Comparison of ENCODE assay signal across 12 cellular contexts in genomic region chr13:48110930-48111721, GRCh38. TPM values are rescaled to one million over a fixed set of nuclear protein-coding genes. Genes with fewer than 3 reads are reported as not detected.
DNase-seq lines count a peak whose midpoint lies in the region; ATAC-seq and TF ChIP-seq lines count a peak whose summit lies in the region.
"Had no signal": no experiment of that assay in that cellular context is flagged by ENCODE, and none has a peak within 500 bp of the region (broad histone marks: within the 10 kb centered on the region; RNA-seq: fewer than 3 reads in every experiment).

No MANE protein-coding gene starts in this region.

- no peak for TF ChIP-seq CTCF in progenitor cell of endocrine pancreas (IDR thresholded peaks at IDR 0.05; ENCODE audit: unreplicated experiment)

- no peaks in the 10 kb centered on the region for H3K9me3 Mint-ChIP-seq in progenitor cell of endocrine pancreas (ENCODE audit: low read depth)
- H3K9me3 Mint-ChIP-seq: H9 had no signal

- DNase-seq in Ammon's horn (ENCODE audit: low spot score), result peak; percentile 37
- DNase-seq in astrocyte of the hippocampus (ENCODE audit: low read depth, low spot score), result peak; percentile 63
- peak; percentile 13 for DNase-seq in iris pigment epithelial cell (ENCODE audit: low read depth)
- no peak for DNase-seq in progenitor cell of endocrine pancreas (ENCODE audit: low spot score, unreplicated experiment)
- no peak for DNase-seq in NCI-H774 (lab: John Stamatoyannopoulos, UW)
- no peak for DNase-seq in NCI-H2107 treated with DMSO at 0.1 percent for 48 hours (lab: John Stamatoyannopoulos, UW; ENCODE audit: unreplicated experiment)
- DNase-seq in cortex of kidney (lab: John Stamatoyannopoulos, UW), result no peak
- DNase-seq: activated T-cell treated with anti-CD3 and anti-CD28 coated beads for 4 hours, H9, NCI-H1417 treated with DMSO at 0.1 percent for 48 hours, NCI-H69 had no signal

- H3K4me3 Mint-ChIP-seq in progenitor cell of endocrine pancreas (ENCODE audit: low read depth), result no peak overlapping the region
- H3K4me3 Mint-ChIP-seq: H9 had no signal

- peaks cover 6% of the 10 kb centered on the region for H3K4me1 Mint-ChIP-seq in progenitor cell of endocrine pancreas (ENCODE audit: low read depth)

- H3K27me3 Mint-ChIP-seq in progenitor cell of endocrine pancreas, result no peaks in the 10 kb centered on the region

- H3K27ac Mint-ChIP-seq in progenitor cell of endocrine pancreas, result peak overlapping the region; percentile 5

- ATAC-seq in GM18520 (IDR thresholded peaks at IDR 0.05; ENCODE audit: unreplicated experiment), result no peak

- no peaks in the 10 kb centered on the region for H3K36me3 Mint-ChIP-seq in progenitor cell of endocrine pancreas (ENCODE audit: insufficient read depth)

RNA-seq across cellular contexts. Expression of gene MED4, which starts 16.2 kb away (rescaled TPM):
- 56.1 and 59.2 TPM in 2 replicates for total RNA-seq in progenitor cell of endocrine pancreas

Comparison
In these comparisons a context has a peak if more than half of its experiments do, and no peak if none do; other contexts are left out.
1. DNase-seq: peak in Ammon's horn (single experiment), astrocyte of the hippocampus (single experiment) and iris pigment epithelial cell (single experiment); none in progenitor cell of endocrine pancreas (single experiment), NCI-H774 (single experiment), NCI-H2107 treated with DMSO at 0.1 percent for 48 hours (single experiment) and cortex of kidney (single experiment).